ENCODE assay signal across 2 cellular contexts in the genomic region with DNA sequence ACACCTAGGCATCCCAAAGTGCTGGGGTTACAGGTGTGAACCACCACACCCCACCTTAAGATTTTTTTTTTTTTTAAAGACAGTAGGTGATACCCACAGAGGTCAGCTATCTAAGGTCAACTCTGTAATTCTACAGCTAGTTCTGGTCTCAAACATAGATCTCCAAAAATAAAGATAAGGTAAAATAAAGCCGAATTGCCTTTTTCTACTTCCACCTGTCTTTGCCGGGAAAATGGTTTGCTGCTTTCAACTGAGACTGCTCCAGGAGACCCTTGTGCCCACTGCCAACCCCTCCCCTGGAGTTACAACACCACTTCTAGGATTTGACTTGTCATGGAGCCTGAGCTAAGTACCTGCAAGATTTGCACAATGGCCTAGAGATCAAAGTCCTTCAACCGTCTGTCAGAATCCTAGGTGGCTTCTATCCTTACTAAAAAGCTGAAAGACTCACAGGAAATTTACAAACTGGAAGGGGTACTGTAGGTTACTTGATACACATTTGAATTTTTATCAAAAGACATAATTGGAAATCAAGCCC.
TF ChIP-seq lines count a peak whose summit lies in the region.

No MANE protein-coding gene starts in this region.

TF ChIP-seq in SK-N-SH, 30 proteins besides CTCF, POLR2A, EP300 and RAD21 (continued from another document):
- TF ChIP-seq, protein P1, sequence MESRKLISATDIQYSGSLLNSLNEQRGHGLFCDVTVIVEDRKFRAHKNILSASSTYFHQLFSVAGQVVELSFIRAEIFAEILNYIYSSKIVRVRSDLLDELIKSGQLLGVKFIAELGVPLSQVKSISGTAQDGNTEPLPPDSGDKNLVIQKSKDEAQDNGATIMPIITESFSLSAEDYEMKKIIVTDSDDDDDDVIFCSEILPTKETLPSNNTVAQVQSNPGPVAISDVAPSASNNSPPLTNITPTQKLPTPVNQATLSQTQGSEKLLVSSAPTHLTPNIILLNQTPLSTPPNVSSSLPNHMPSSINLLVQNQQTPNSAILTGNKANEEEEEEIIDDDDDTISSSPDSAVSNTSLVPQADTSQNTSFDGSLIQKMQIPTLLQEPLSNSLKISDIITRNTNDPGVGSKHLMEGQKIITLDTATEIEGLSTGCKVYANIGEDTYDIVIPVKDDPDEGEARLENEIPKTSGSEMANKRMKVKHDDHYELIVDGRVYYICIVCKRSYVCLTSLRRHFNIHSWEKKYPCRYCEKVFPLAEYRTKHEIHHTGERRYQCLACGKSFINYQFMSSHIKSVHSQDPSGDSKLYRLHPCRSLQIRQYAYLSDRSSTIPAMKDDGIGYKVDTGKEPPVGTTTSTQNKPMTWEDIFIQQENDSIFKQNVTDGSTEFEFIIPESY (IDR thresholded peaks at IDR 0.05; ENCODE audit: borderline replicate concordance, low read depth) = no peak
- no peak for TF ChIP-seq RCOR1 (IDR thresholded peaks at IDR 0.05; ENCODE audit: low read length)
- TF ChIP-seq EZH2phosphoT487 (IDR thresholded peaks at IDR 0.05; ENCODE audit: borderline replicate concordance, low read depth) = no peak
- no peak for TF ChIP-seq CHD2 (IDR thresholded peaks at IDR 0.05; ENCODE audit: low read length, partially characterized antibody)
- no peak for TF ChIP-seq FOXM1 (IDR thresholded peaks at IDR 0.05; ENCODE audit: low read depth)
- no peak for TF ChIP-seq NFIC (IDR thresholded peaks at IDR 0.05; ENCODE audit: borderline replicate concordance)

TF ChIP-seq in HepG2, 621 proteins besides CTCF, POLR2A, EP300 and RAD21 (continued from another document and continues in another):
- TF ChIP-seq, protein P2, sequence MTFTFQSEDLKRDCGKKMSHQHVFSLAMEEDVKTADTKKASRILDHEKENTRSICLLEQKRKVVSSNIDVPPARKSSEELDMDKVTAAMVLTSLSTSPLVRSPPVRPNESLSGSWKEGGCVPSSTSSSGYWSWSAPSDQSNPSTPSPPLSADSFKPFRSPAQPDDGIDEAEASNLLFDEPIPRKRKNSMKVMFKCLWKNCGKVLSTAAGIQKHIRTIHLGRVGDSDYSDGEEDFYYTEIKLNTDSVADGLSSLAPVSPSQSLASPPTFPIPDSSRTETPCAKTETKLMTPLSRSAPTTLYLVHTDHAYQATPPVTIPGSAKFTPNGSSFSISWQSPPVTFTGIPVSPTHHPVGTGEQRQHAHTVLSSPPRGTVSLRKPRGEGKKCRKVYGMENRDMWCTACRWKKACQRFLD (CRISPR knock-in tag; IDR thresholded peaks at IDR 0.05; ENCODE audit: borderline replicate concordance) = 0 out of 2 replicates have a peak, but pooled peaks have one; percentile 25
- TF ChIP-seq ELF4 (CRISPR knock-in tag; IDR thresholded peaks at IDR 0.05; ENCODE audit: borderline replicate concordance) = no peak
- TF ChIP-seq, protein P3, sequence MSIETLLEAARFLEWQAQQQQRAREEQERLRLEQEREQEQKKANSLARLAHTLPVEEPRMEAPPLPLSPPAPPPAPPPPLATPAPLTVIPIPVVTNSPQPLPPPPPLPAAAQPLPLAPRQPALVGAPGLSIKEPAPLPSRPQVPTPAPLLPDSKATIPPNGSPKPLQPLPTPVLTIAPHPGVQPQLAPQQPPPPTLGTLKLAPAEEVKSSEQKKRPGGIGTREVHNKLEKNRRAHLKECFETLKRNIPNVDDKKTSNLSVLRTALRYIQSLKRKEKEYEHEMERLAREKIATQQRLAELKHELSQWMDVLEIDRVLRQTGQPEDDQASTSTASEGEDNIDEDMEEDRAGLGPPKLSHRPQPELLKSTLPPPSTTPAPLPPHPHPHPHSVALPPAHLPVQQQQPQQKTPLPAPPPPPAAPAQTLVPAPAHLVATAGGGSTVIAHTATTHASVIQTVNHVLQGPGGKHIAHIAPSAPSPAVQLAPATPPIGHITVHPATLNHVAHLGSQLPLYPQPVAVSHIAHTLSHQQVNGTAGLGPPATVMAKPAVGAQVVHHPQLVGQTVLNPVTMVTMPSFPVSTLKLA (IDR thresholded peaks at IDR 0.05) = no peak
- TF ChIP-seq MED13 (CRISPR knock-in tag; IDR thresholded peaks at IDR 0.05) = 0 out of 2 replicates have a peak, but pooled peaks have one; percentile 65
- TF ChIP-seq HDAC2 (CRISPR knock-in tag; IDR thresholded peaks at IDR 0.05) = peak; percentile 77
- TF ChIP-seq POGZ (CRISPR knock-in tag; IDR thresholded peaks at IDR 0.05) = peak; percentile 47; the same call in 1 of the 2 replicates
- 0 out of 2 replicates have a peak, but pooled peaks have one; percentile 57 for TF ChIP-seq TP53 (CRISPR knock-in tag; conservative IDR thresholded peaks at IDR 0.05)
- TF ChIP-seq, protein P4, sequence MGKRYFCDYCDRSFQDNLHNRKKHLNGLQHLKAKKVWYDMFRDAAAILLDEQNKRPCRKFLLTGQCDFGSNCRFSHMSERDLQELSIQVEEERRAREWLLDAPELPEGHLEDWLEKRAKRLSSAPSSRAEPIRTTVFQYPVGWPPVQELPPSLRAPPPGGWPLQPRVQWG (CRISPR knock-in tag; IDR thresholded peaks at IDR 0.05; ENCODE audit: borderline replicate concordance, low read depth) = no peak
- TF ChIP-seq, protein P5, sequence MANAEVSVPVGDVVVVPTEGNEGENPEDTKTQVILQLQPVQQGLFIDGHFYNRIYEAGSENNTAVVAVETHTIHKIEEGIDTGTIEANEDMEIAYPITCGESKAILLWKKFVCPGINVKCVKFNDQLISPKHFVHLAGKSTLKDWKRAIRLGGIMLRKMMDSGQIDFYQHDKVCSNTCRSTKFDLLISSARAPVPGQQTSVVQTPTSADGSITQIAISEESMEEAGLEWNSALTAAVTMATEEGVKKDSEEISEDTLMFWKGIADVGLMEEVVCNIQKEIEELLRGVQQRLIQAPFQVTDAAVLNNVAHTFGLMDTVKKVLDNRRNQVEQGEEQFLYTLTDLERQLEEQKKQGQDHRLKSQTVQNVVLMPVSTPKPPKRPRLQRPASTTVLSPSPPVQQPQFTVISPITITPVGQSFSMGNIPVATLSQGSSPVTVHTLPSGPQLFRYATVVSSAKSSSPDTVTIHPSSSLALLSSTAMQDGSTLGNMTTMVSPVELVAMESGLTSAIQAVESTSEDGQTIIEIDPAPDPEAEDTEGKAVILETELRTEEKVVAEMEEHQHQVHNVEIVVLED (CRISPR knock-in tag; IDR thresholded peaks at IDR 0.05; ENCODE audit: borderline replicate concordance) = 0 out of 2 replicates have a peak, but pooled peaks have one; percentile 21
- TF ChIP-seq, protein P6, sequence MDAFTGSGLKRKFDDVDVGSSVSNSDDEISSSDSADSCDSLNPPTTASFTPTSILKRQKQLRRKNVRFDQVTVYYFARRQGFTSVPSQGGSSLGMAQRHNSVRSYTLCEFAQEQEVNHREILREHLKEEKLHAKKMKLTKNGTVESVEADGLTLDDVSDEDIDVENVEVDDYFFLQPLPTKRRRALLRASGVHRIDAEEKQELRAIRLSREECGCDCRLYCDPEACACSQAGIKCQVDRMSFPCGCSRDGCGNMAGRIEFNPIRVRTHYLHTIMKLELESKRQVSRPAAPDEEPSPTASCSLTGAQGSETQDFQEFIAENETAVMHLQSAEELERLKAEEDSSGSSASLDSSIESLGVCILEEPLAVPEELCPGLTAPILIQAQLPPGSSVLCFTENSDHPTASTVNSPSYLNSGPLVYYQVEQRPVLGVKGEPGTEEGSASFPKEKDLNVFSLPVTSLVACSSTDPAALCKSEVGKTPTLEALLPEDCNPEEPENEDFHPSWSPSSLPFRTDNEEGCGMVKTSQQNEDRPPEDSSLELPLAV (CRISPR knock-in tag; conservative IDR thresholded peaks at IDR 0.05; ENCODE audit: low read depth) = no peak
- no peak for TF ChIP-seq ZNF790 (CRISPR knock-in tag; IDR thresholded peaks at IDR 0.05; ENCODE audit: borderline replicate concordance)
- TF ChIP-seq, protein P7, sequence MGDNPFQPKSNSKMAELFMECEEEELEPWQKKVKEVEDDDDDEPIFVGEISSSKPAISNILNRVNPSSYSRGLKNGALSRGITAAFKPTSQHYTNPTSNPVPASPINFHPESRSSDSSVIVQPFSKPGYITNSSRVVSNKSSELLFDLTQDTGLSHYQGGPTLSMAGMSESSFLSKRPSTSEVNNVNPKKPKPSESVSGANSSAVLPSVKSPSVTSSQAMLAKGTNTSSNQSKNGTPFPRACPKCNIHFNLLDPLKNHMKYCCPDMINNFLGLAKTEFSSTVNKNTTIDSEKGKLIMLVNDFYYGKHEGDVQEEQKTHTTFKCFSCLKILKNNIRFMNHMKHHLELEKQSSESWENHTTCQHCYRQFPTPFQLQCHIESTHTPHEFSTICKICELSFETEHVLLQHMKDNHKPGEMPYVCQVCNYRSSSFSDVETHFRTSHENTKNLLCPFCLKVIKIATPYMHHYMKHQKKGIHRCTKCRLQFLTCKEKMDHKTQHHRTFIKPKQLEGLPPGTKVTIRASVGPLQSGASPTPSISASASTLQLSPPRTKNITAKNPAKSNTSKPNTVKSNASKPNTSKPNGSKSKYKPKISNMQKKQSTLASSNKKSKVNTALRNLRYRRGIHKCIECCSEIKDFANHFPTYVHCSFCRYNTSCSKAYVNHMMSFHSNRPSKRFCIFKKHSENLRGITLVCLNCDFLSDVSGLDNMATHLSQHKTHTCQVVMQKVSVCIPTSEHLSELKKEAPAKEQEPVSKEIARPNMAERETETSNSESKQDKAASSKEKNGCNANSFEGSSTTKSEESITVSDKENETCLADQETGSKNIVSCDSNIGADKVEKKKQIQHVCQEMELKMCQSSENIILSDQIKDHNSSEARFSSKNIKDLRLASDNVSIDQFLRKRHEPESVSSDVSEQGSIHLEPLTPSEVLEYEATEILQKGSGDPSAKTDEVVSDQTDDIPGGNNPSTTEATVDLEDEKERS (CRISPR knock-in tag; IDR thresholded peaks at IDR 0.05) = 0 out of 2 replicates have a peak, but pooled peaks have one; percentile 6
- TF ChIP-seq MAFK (conservative IDR thresholded peaks at IDR 0.05 in 1 of 2, IDR thresholded peaks at IDR 0.05 in 1 of 2; ENCODE audit: low read length in 2 of 2) = peak; percentile 18 to 31; a peak in 2 of 4 replicates
- TF ChIP-seq, protein P8, sequence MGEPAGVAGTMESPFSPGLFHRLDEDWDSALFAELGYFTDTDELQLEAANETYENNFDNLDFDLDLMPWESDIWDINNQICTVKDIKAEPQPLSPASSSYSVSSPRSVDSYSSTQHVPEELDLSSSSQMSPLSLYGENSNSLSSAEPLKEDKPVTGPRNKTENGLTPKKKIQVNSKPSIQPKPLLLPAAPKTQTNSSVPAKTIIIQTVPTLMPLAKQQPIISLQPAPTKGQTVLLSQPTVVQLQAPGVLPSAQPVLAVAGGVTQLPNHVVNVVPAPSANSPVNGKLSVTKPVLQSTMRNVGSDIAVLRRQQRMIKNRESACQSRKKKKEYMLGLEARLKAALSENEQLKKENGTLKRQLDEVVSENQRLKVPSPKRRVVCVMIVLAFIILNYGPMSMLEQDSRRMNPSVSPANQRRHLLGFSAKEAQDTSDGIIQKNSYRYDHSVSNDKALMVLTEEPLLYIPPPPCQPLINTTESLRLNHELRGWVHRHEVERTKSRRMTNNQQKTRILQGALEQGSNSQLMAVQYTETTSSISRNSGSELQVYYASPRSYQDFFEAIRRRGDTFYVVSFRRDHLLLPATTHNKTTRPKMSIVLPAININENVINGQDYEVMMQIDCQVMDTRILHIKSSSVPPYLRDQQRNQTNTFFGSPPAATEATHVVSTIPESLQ (CRISPR knock-in tag; conservative IDR thresholded peaks at IDR 0.05) = no peak
- no peak for TF ChIP-seq MBD4 (IDR thresholded peaks at IDR 0.05; ENCODE audit: borderline replicate concordance, low read length)
- no peak for TF ChIP-seq PHF5A (CRISPR knock-in tag; IDR thresholded peaks at IDR 0.05; ENCODE audit: low read depth, unreplicated experiment)
- peak; percentile 97 for TF ChIP-seq CEBPG (CRISPR knock-in tag; IDR thresholded peaks at IDR 0.05)
- TF ChIP-seq ZNF253 (CRISPR knock-in tag; IDR thresholded peaks at IDR 0.05; ENCODE audit: borderline replicate concordance) = no peak
- TF ChIP-seq, protein P9, sequence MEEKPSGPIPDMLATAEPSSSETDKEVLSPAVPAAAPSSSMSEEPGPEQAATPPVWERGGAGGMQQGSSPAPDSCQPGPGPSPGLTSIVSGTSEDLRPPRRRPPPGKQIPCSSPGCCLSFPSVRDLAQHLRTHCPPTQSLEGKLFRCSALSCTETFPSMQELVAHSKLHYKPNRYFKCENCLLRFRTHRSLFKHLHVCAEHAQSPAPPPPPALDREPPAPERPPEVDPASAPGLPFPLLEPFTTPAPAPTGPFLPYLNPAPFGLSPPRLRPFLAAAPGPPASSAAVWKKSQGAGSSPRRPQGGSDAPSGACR (CRISPR knock-in tag; IDR thresholded peaks at IDR 0.05) = no peak
- TF ChIP-seq, protein P10, sequence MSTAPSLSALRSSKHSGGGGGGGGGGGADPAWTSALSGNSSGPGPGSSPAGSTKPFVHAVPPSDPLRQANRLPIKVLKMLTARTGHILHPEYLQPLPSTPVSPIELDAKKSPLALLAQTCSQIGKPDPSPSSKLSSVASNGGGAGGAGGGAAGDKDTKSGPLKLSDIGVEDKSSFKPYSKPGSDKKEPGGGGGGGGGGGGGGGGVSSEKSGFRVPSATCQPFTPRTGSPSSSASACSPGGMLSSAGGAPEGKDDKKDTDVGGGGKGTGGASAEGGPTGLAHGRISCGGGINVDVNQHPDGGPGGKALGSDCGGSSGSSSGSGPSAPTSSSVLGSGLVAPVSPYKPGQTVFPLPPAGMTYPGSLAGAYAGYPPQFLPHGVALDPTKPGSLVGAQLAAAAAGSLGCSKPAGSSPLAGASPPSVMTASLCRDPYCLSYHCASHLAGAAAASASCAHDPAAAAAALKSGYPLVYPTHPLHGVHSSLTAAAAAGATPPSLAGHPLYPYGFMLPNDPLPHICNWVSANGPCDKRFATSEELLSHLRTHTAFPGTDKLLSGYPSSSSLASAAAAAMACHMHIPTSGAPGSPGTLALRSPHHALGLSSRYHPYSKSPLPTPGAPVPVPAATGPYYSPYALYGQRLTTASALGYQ (CRISPR knock-in tag; IDR thresholded peaks at IDR 0.05) = peak; percentile 56; the same call in 1 of the 2 replicates
- TF ChIP-seq CHCHD3 (CRISPR knock-in tag; IDR thresholded peaks at IDR 0.05) = no peak
- TF ChIP-seq ZNF644 (CRISPR knock-in tag; IDR thresholded peaks at IDR 0.05; ENCODE audit: low read depth) = peak; percentile 87
- TF ChIP-seq ADNP (CRISPR knock-in tag; IDR thresholded peaks at IDR 0.05) = no peak
- TF ChIP-seq ZKSCAN1 (IDR thresholded peaks at IDR 0.05; ENCODE audit: low read length) = no peak
- TF ChIP-seq, protein P11, sequence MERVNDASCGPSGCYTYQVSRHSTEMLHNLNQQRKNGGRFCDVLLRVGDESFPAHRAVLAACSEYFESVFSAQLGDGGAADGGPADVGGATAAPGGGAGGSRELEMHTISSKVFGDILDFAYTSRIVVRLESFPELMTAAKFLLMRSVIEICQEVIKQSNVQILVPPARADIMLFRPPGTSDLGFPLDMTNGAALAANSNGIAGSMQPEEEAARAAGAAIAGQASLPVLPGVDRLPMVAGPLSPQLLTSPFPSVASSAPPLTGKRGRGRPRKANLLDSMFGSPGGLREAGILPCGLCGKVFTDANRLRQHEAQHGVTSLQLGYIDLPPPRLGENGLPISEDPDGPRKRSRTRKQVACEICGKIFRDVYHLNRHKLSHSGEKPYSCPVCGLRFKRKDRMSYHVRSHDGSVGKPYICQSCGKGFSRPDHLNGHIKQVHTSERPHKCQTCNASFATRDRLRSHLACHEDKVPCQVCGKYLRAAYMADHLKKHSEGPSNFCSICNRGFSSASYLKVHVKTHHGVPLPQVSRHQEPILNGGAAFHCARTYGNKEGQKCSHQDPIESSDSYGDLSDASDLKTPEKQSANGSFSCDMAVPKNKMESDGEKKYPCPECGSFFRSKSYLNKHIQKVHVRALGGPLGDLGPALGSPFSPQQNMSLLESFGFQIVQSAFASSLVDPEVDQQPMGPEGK (CRISPR knock-in tag; IDR thresholded peaks at IDR 0.05) = peak; percentile 72
- TF ChIP-seq KDM4B (CRISPR knock-in tag; IDR thresholded peaks at IDR 0.05) = 0 out of 2 replicates have a peak, but pooled peaks have one; percentile 47
